In the genomic region with DNA sequence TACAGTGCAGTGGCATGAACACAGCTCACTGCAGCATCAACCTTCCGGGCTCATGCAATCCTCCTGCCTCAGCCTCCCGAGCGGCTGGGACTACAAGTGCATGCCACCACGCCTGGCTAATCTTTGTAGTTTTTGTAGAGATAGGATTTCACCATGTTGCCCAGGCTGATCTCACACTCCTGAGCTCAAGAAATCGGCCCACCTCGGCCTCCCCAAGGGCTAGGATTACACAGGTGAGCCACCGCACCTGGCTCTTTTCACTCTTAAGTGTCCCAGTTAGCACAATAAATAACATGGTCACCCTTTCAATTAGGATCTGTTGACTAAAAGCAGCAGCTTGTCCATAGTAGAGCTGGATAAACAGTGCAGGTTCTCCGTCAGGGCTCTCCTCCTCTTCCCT, we compare ENCODE assay signal across 8 cellular contexts. TPM values are rescaled to one million over a fixed set of nuclear protein-coding genes. Genes with fewer than 3 reads are reported as not detected.
DNase-seq lines count a peak whose midpoint lies in the region; ATAC-seq and TF ChIP-seq lines count a peak whose summit lies in the region.

No MANE protein-coding gene starts in this region.

- no peaks in the 10 kb centered on the region for H3K9me3 Mint-ChIP-seq in WTC11

- H3K27me3 Mint-ChIP-seq in WTC11 (ENCODE audit: low read depth): peaks cover 5% of the 10 kb centered on the region

- H3K27ac ChIP-seq in iPS-20b (ENCODE audit: low read length): no peak overlapping the region

- DNase-seq in AG04449 (ENCODE audit: low read depth, low spot score) (no peak), HFF-Myc (ENCODE audit: extremely low read depth, low read depth) (no peak), WTC11 (ENCODE audit: low spot score) (no peak), NCI-H1048 (lab: John Stamatoyannopoulos, UW) (no peak), hypothalamus (lab: John Stamatoyannopoulos, UW) (no peak)

- TF ChIP-seq CTCF in AG04449 (IDR thresholded peaks at IDR 0.05; ENCODE audit: insufficient read depth, low read length, missing control alignments) (no peak), HFF-Myc (IDR thresholded peaks at IDR 0.05; ENCODE audit: low read depth, low read length, missing control alignments) (no peak), WTC11 (IDR thresholded peaks at IDR 0.05) (no peak)

- H3K4me3 ChIP-seq in AG04449 (ENCODE audit: low read depth, low read length) (peak overlapping the region; percentile 21), HFF-Myc (replicated peaks; ENCODE audit: low read depth, low read length) (peak overlapping the region; percentile 98), iPS-20b (ENCODE audit: low read length) (peak overlapping the region; percentile 94)

- no peak for ATAC-seq in WTC11
- no peak for ATAC-seq in HG03095 (IDR thresholded peaks at IDR 0.05; ENCODE audit: unreplicated experiment)
- no peak for ATAC-seq in GM18867 (IDR thresholded peaks at IDR 0.05; ENCODE audit: unreplicated experiment)

- H3K4me1 ChIP-seq in iPS-20b (ENCODE audit: insufficient read depth, low read length): no peaks in the 10 kb centered on the region

- CTCF ChIA-PET in AG04449 (lab: Yijun Ruan, JAX) (no interaction called here), WTC11 (lab: Charles Lee) (no interaction called here)

- no peaks in the 10 kb centered on the region for H3K27me3 ChIP-seq in iPS-20b (ENCODE audit: insufficient read depth, low read length)

- H3K4me1 Mint-ChIP-seq in WTC11: peaks cover 15% of the 10 kb centered on the region

- POLR2A ChIA-PET in AG04449 (lab: Yijun Ruan, JAX): no interaction called here
- POLR2A ChIA-PET in WTC11 (lab: Charles Lee): no interaction called here

- no peaks in the 10 kb centered on the region for H3K36me3 ChIP-seq in iPS-20b (ENCODE audit: insufficient read depth, low read depth, low read length)

- H3K9me3 ChIP-seq in iPS-20b (ENCODE audit: insufficient read depth, low read depth, low read length): no peaks in the 10 kb centered on the region

- H3K4me3 Mint-ChIP-seq in WTC11: peak overlapping the region; percentile 99

- no peaks in the 10 kb centered on the region for H3K36me3 Mint-ChIP-seq in WTC11

- H3K9ac ChIP-seq in iPS-20b (ENCODE audit: low read depth, low read length): peak overlapping the region; percentile 96; the same call in 1 of the 2 replicates

- H3K27ac Mint-ChIP-seq in WTC11: peak overlapping the region; percentile 88

TF ChIP-seq in WTC11, 78 proteins besides CTCF, POLR2A, EP300 and RAD21:
- TF ChIP-seq MAX (CRISPR knock-in tag; IDR thresholded peaks at IDR 0.05) (no peak), STAT6 (CRISPR knock-in tag; conservative IDR thresholded peaks at IDR 0.05; ENCODE audit: low read depth) (no peak), ZNF121 (CRISPR knock-in tag; IDR thresholded peaks at IDR 0.05) (no peak)
- TF ChIP-seq, protein P1, sequence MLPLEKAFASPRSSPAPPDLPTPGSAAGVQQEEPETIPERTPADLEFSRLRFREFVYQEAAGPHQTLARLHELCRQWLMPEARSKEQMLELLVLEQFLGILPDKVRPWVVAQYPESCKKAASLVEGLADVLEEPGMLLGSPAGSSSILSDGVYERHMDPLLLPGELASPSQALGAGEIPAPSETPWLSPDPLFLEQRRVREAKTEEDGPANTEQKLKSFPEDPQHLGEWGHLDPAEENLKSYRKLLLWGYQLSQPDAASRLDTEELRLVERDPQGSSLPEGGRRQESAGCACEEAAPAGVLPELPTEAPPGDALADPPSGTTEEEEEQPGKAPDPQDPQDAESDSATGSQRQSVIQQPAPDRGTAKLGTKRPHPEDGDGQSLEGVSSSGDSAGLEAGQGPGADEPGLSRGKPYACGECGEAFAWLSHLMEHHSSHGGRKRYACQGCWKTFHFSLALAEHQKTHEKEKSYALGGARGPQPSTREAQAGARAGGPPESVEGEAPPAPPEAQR (CRISPR knock-in tag; IDR thresholded peaks at IDR 0.05): no peak

RNA-seq across cellular contexts. Expression of gene CDK5RAP2, which starts 1.4 kb away (rescaled TPM):
- 43.1 to 49.1 TPM (median 48.3 TPM) in 3 replicates for total RNA-seq in WTC11 (2021)

Comparison
In these comparisons a context has a peak if more than half of its experiments do, and no peak if none do; other contexts are left out.
1. H3K4me3 ChIP-seq: peak in every context shown above with its lines; median percentile 98 in HFF-Myc; 94 in iPS-20b; 21 in AG04449.